Comparison of ENCODE assay signal across 8 cellular contexts in the genomic region with DNA sequence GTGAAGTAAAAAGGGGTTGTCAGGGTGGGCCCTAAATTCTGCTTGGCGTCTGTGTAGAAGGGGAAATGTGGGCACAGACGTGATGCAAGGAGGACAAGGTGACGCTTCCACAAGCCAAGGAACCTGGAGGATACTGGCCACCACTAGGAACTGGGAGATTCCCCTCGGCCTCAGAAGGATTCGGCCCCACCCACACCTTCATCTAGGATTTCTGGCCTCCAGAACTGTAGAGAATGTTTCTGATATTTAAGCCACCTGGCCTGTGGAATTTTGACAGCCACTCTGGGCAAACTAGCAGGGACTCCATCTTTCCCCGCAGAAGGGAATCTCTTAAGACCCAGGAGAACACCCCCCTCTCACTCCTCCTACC. TPM values are rescaled to one million over a fixed set of nuclear protein-coding genes. Genes with fewer than 3 reads are reported as not detected.
DNase-seq lines count a peak whose midpoint lies in the region; ATAC-seq, FAIRE-seq and TF ChIP-seq lines count a peak whose summit lies in the region.

No MANE protein-coding gene starts in this region.

- H3K4me2 ChIP-seq in HepG2 (ENCODE audit: low read depth, low read length), result peak overlapping the region; percentile 98

- in situ Hi-C loops in HepG2 (cut with HindIII; ENCODE audit: extremely low pct_ligation_motif_present, low pct_unique_long_range_greater_than_20kb), result loop anchor here (10.0 kb wide), 1 partner anchor 80 kb away; no protein-coding TSS in a partner anchor

- DNase-seq in activated CD4-positive, alpha-beta T cell treated with anti-CD3 and anti-CD28 coated beads, Interleukin-2, amount 10 ng/mL, durations not matched to agents 24 days and 14 days, result no peak
- no peak for DNase-seq in activated CD4-positive, alpha-beta T cell treated with anti-CD3 and anti-CD28 coated beads, Interleukin-2, amount 50 U/mL, for 4 hours
- DNase-seq in adrenal gland, result no peak
- DNase-seq in HepG2 (ENCODE audit: low spot score), result no peak
- DNase-seq in hypothalamus (lab: John Stamatoyannopoulos, UW), result no peak
- DNase-seq in stimulated activated CD4-positive, alpha-beta T cell treated with anti-CD3 and anti-CD28 coated beads, Interleukin-4, amount 100 ng/mL, for 1 hour, result no peak
- no peak for DNase-seq in hippocampal formation (lab: John Stamatoyannopoulos, UW)

- TF ChIP-seq EP300 in HepG2 (IDR thresholded peaks at IDR 0.05; ENCODE audit: low read depth in 2 of 2, low read length in 2 of 2) (no peak), HepG2 (CRISPR knock-in tag; IDR thresholded peaks at IDR 0.05; ENCODE audit: borderline replicate concordance) (no peak)

- no peak for ATAC-seq in HepG2

- no peak for FAIRE-seq in HepG2 (lab: Jason Lieb, UNC)

- peak overlapping the region; percentile 79 for H3K9ac ChIP-seq in HepG2 (ENCODE audit: insufficient read depth, low read depth, low read length)

- peaks cover 2% of the 10 kb centered on the region for H3K27me3 Mint-ChIP-seq in activated CD4-positive, alpha-beta T cell treated with anti-CD3 and anti-CD28 coated beads, Interleukin-2, amount 10 ng/mL, durations not matched to agents 24 days and 14 days

- H3K9me3 ChIP-seq in adrenal gland (replicated peaks in 1 of 3), result no peaks in the 10 kb centered on the region
- H3K9me3 ChIP-seq in HepG2 (ENCODE audit: low read length), result no peaks in the 10 kb centered on the region
- no peaks in the 10 kb centered on the region for H3K9me3 ChIP-seq in thymus (ENCODE audit: control insufficient read depth)

- POLR2A ChIA-PET in HepG2 (lab: Yijun Ruan, JAX), result interaction anchor here (0.6 to 2.1 kb wide), 22 partner anchors 9 to 174 kb away, joined by 3 to 12 read pairs (median 5); a partner anchor contains a TSS

- H3K4me3 ChIP-seq in adrenal gland (peak overlapping the region in 2 of 4 donors; percentile 61 to 87), HepG2 (replicated peaks in 1 of 3; ENCODE audit: insufficient read depth in 1 of 3, low read depth in 2 of 3, low read length in 3 of 3) (peak overlapping the region; percentile 83 to 92 (median 87)), thymus (ENCODE audit: low read length) (peak overlapping the region; percentile 97)

- intact Hi-C loops in activated CD4-positive, alpha-beta T cell treated with anti-CD3 and anti-CD28 coated beads, Interleukin-2, amount 10 ng/mL, durations not matched to agents 24 days and 14 days (cut with micrococcal nuclease), result loop anchor here (5.0 kb wide), 1 partner anchor 68 kb away; no protein-coding TSS in a partner anchor
- intact Hi-C loops in adrenal gland (cut with DNase I), result loop anchor here in 1 of 2 donors (5.0 to 10.0 kb wide), 3 partner anchors 37 to 80 kb away; no protein-coding TSS in a partner anchor
- intact Hi-C loops in HepG2 (cut with micrococcal nuclease; ENCODE audit: unreplicated experiment), result loop anchor here (5.0 to 10.0 kb wide), 3 partner anchors 37 to 80 kb away; a partner anchor contains a TSS

- H4K20me1 ChIP-seq in HepG2 (ENCODE audit: insufficient read depth, low read length), result peaks cover 30% of the 10 kb centered on the region

- H3K36me3 Mint-ChIP-seq in activated CD4-positive, alpha-beta T cell treated with anti-CD3 and anti-CD28 coated beads, Interleukin-2, amount 10 ng/mL, durations not matched to agents 24 days and 14 days (ENCODE audit: low read depth), result peaks cover 53% of the 10 kb centered on the region

- peaks cover 33 to 62% of the 10 kb centered on the region in 2 donors for H3K4me1 ChIP-seq in adrenal gland (replicated peaks in 1 of 2)
- H3K4me1 ChIP-seq in HepG2 (ENCODE audit: insufficient read depth, low read length), result peaks cover 60% of the 10 kb centered on the region
- H3K4me1 ChIP-seq in thymus (ENCODE audit: control insufficient read depth, insufficient read depth, low read length), result peaks cover 26% of the 10 kb centered on the region

- CTCF ChIA-PET in HepG2 (lab: Yijun Ruan, JAX; ENCODE audit: low intra/inter-chr PET ratio, low total read pairs), result interaction anchor here (1.2 to 2.4 kb wide), 2 partner anchors 39 to 78 kb away, joined by 3 to 17 read pairs; no protein-coding TSS in a partner anchor

- peak overlapping the region in 3 of 5 donors; percentile 95 to 100 (median 99) for H3K27ac ChIP-seq in adrenal gland
- peak overlapping the region; percentile 97 for H3K27ac ChIP-seq in HepG2 (ENCODE audit: extremely low read length, insufficient read depth, low read length)
- H3K27ac ChIP-seq in thymus (ENCODE audit: low read depth), result no peak overlapping the region

- H2AFZ ChIP-seq in HepG2 (ENCODE audit: low read length), result no peak overlapping the region

- peak overlapping the region; percentile 94 for H3K27ac Mint-ChIP-seq in activated CD4-positive, alpha-beta T cell treated with anti-CD3 and anti-CD28 coated beads, Interleukin-2, amount 10 ng/mL, durations not matched to agents 24 days and 14 days

- no peak for TF ChIP-seq POLR2A in adrenal gland (IDR thresholded peaks at IDR 0.05)
- no peak for TF ChIP-seq POLR2A in HepG2 (IDR thresholded peaks at IDR 0.05; ENCODE audit: insufficient read depth in 1 of 2, low read depth in 2 of 2, low read length in 2 of 2)

- H3K27me3 ChIP-seq in adrenal gland, result no peaks in the 10 kb centered on the region
- no peaks in the 10 kb centered on the region for H3K27me3 ChIP-seq in HepG2 (ENCODE audit: control insufficient read depth in 1 of 2, insufficient read depth in 2 of 2, low read length in 2 of 2)
- no peaks in the 10 kb centered on the region for H3K27me3 ChIP-seq in thymus (ENCODE audit: control insufficient read depth, insufficient read depth)

- 59 to 67% (median 61%) methylated on average over 4 to 6 of the region's 6 CpGs for WGBS in adrenal gland, 4 donors
- WGBS in HepG2 (ENCODE audit: low lambda C conversion rate), result 84% methylated on average over 6 of the region's 6 CpGs
- 86% methylated on average over 6 of the region's 6 CpGs for WGBS in thymus

- no peak for TF ChIP-seq CTCF in adrenal gland (IDR thresholded peaks at IDR 0.05)
- no peak for TF ChIP-seq CTCF in HepG2 (CRISPR knock-in tag; IDR thresholded peaks at IDR 0.05)

- peaks cover 0 to 18% of the 10 kb centered on the region in 2 donors for H3K36me3 ChIP-seq in adrenal gland (replicated peaks in 1 of 2)
- H3K36me3 ChIP-seq in HepG2 (replicated peaks in 1 of 2; ENCODE audit: control insufficient read depth in 1 of 2, insufficient read depth in 2 of 2, low read length in 2 of 2), result peaks cover 12 to 18% of the 10 kb centered on the region in 2 experiments; a peak in 4 of 5 replicates
- peaks cover 42% of the 10 kb centered on the region for H3K36me3 ChIP-seq in thymus (ENCODE audit: control insufficient read depth, insufficient read depth)

- peaks cover 40% of the 10 kb centered on the region for H3K4me1 Mint-ChIP-seq in activated CD4-positive, alpha-beta T cell treated with anti-CD3 and anti-CD28 coated beads, Interleukin-2, amount 10 ng/mL, durations not matched to agents 24 days and 14 days

- TF ChIP-seq RAD21 in HepG2 (CRISPR knock-in tag; IDR thresholded peaks at IDR 0.05), result no peak

- no peaks in the 10 kb centered on the region for H3K9me3 Mint-ChIP-seq in activated CD4-positive, alpha-beta T cell treated with anti-CD3 and anti-CD28 coated beads, Interleukin-2, amount 10 ng/mL, durations not matched to agents 24 days and 14 days

- BruUV-seq in HepG2 (replicated peaks; lab: Mats Ljungman, UMichigan), result no TSS peak

- H3K79me2 ChIP-seq in HepG2 (ENCODE audit: insufficient read depth, low read length), result peaks cover 38% of the 10 kb centered on the region

- peak overlapping the region; percentile 100 for H3K4me3 Mint-ChIP-seq in activated CD4-positive, alpha-beta T cell treated with anti-CD3 and anti-CD28 coated beads, Interleukin-2, amount 10 ng/mL, durations not matched to agents 24 days and 14 days

RNA-seq across cellular contexts. Expression of a gene that starts 1.1 kb away (rescaled TPM):
- total RNA-seq in activated CD4-positive, alpha-beta T cell treated with anti-CD3 and anti-CD28 coated beads, Interleukin-2, amount 10 ng/mL, durations not matched to agents 24 days and 14 days, result 70.5 and 71.6 TPM in 2 replicates
- total RNA-seq in adrenal gland (10 to 100 TPM; 58.1 to 85.1 (median 71.7) TPM), HepG2 (2016; rRNA removed; fragmentation: Illumina TruSeq; extraction: Trizol) (108 and 130 TPM in 2 replicates)
- polyA plus RNA-seq in adrenal gland (10 to 100 TPM; 18.1 to 82.9 (median 69.7) TPM), HepG2 (2011; rRNA removed) (70.5 and 89.7 TPM in 2 replicates), thymus (97.7 TPM)
- 129 and 146 TPM in 2 replicates for total RNA-seq in HepG2 (2016; cell fraction: cytosol; rRNA removed; fragmentation: Illumina TruSeq; extraction: Trizol; ENCODE audit: low read depth)
- 99.2 and 143 TPM in 2 replicates for total RNA-seq in HepG2 (2016; cell fraction: insoluble cytoplasmic fraction; rRNA removed; fragmentation: Illumina TruSeq; extraction: Trizol)
- total RNA-seq in HepG2 (2016; cell fraction: membrane; rRNA removed; fragmentation: Illumina TruSeq; extraction: Trizol), result 198 and 217 TPM in 2 replicates
- total RNA-seq in HepG2 (2016; cell fraction: nucleus; rRNA removed; fragmentation: Illumina TruSeq; extraction: Trizol), result 72.7 and 85.2 TPM in 2 replicates
- polyA plus RNA-seq in HepG2 (2011; cell fraction: cytosol; rRNA removed), result 94.0 and 125 TPM in 2 replicates
- 130 and 144 TPM in 2 replicates for polyA plus RNA-seq in HepG2 (2011; cell fraction: nucleus; rRNA removed)
- 41.8 and 57.9 TPM in 2 replicates for polyA plus RNA-seq in HepG2 (2012)
- 147 and 176 TPM in 2 replicates for polyA plus RNA-seq in HepG2 (2016; cell fraction: cytosol; fragmentation: Illumina TruSeq; extraction: Trizol; ENCODE audit: low read depth)
- 97.4 and 103 TPM in 2 replicates for polyA plus RNA-seq in HepG2 (2016; cell fraction: insoluble cytoplasmic fraction; fragmentation: Illumina TruSeq; extraction: Trizol; ENCODE audit: low read depth)
- polyA plus RNA-seq in HepG2 (2016; cell fraction: membrane; fragmentation: Illumina TruSeq; extraction: Trizol; ENCODE audit: low read depth), result 170 and 175 TPM in 2 replicates
- 156 and 163 TPM in 2 replicates for polyA plus RNA-seq in HepG2 (2016; cell fraction: nucleus; fragmentation: Illumina TruSeq; extraction: Trizol; ENCODE audit: insufficient read depth, low read depth)
- 33.4 and 58.0 TPM in 2 replicates for polyA minus RNA-seq in HepG2 (2011; rRNA and poly(A)+ RNA removed; ENCODE audit: low replicate concordance)
- polyA minus RNA-seq in HepG2 (2011; cell fraction: cytosol; rRNA and poly(A)+ RNA removed), result 18.1 and 22.7 TPM in 2 replicates
- polyA minus RNA-seq in HepG2 (2011; cell fraction: nucleus; rRNA and poly(A)+ RNA removed), result 23.2 and 28.0 TPM in 2 replicates

RNA-seq across cellular contexts. Expression of a gene that starts 1.6 kb away (rescaled TPM):
- 159 and 171 TPM in 2 replicates for total RNA-seq in activated CD4-positive, alpha-beta T cell treated with anti-CD3 and anti-CD28 coated beads, Interleukin-2, amount 10 ng/mL, durations not matched to agents 24 days and 14 days
- total RNA-seq in adrenal gland (10 to 100 TPM; 17.7 to 64.3 (median 28.2) TPM), HepG2 (2016; rRNA removed; fragmentation: Illumina TruSeq; extraction: Trizol) (8.8 and 10.1 TPM in 2 replicates)
- polyA plus RNA-seq in adrenal gland (100 to 1,000 TPM in 1 of 3 donors, 10 to 100 TPM in 1, 1 to 10 TPM in 1; 3.9 to 110 (median 52.7) TPM), HepG2 (2011; rRNA removed) (7.9 and 8.6 TPM in 2 replicates), thymus (51.1 TPM)
- total RNA-seq in HepG2 (2016; cell fraction: cytosol; rRNA removed; fragmentation: Illumina TruSeq; extraction: Trizol; ENCODE audit: low read depth), result 11.7 and 13.9 TPM in 2 replicates
- 8.6 and 13.2 TPM in 2 replicates for total RNA-seq in HepG2 (2016; cell fraction: insoluble cytoplasmic fraction; rRNA removed; fragmentation: Illumina TruSeq; extraction: Trizol)
- total RNA-seq in HepG2 (2016; cell fraction: membrane; rRNA removed; fragmentation: Illumina TruSeq; extraction: Trizol), result 13.1 and 15.2 TPM in 2 replicates
- total RNA-seq in HepG2 (2016; cell fraction: nucleus; rRNA removed; fragmentation: Illumina TruSeq; extraction: Trizol), result 16.1 and 17.8 TPM in 2 replicates
- 6.1 and 7.3 TPM in 2 replicates for polyA plus RNA-seq in HepG2 (2011; cell fraction: cytosol; rRNA removed)
- 34.7 and 47.7 TPM in 2 replicates for polyA plus RNA-seq in HepG2 (2011; cell fraction: nucleus; rRNA removed)
- polyA plus RNA-seq in HepG2 (2012), result 34.0 and 34.2 TPM in 2 replicates
- 12.1 and 13.8 TPM in 2 replicates for polyA plus RNA-seq in HepG2 (2016; cell fraction: cytosol; fragmentation: Illumina TruSeq; extraction: Trizol; ENCODE audit: low read depth)
- 18.7 and 31.5 TPM in 2 replicates for polyA plus RNA-seq in HepG2 (2016; cell fraction: insoluble cytoplasmic fraction; fragmentation: Illumina TruSeq; extraction: Trizol; ENCODE audit: low read depth)
- polyA plus RNA-seq in HepG2 (2016; cell fraction: membrane; fragmentation: Illumina TruSeq; extraction: Trizol; ENCODE audit: low read depth), result 17.7 and 21.0 TPM in 2 replicates
- 46.1 and 47.0 TPM in 2 replicates for polyA plus RNA-seq in HepG2 (2016; cell fraction: nucleus; fragmentation: Illumina TruSeq; extraction: Trizol; ENCODE audit: insufficient read depth, low read depth)
- 20.0 and 24.2 TPM in 2 replicates for polyA minus RNA-seq in HepG2 (2011; rRNA and poly(A)+ RNA removed; ENCODE audit: low replicate concordance)
- polyA minus RNA-seq in HepG2 (2011; cell fraction: cytosol; rRNA and poly(A)+ RNA removed), result 16.0 and 20.6 TPM in 2 replicates
- polyA minus RNA-seq in HepG2 (2011; cell fraction: nucleus; rRNA and poly(A)+ RNA removed), result 34.1 and 34.2 TPM in 2 replicates

RNA-seq across cellular contexts. Expression of a gene that starts 14.1 kb away (rescaled TPM):
- total RNA-seq in activated CD4-positive, alpha-beta T cell treated with anti-CD3 and anti-CD28 coated beads, Interleukin-2, amount 10 ng/mL, durations not matched to agents 24 days and 14 days, result 4.0 and 5.1 TPM in 2 replicates
- total RNA-seq in adrenal gland (1 to 10 TPM in 2 of 8 donors, under 1 TPM in 3, not detected in 3; 0.36 to 1.5 (median 0.42) TPM), HepG2 (2016; rRNA removed; fragmentation: Illumina TruSeq; extraction: Trizol) (0.18 TPM in 1 of 2 replicates, not detected in the other)
- polyA plus RNA-seq in adrenal gland (1 to 10 TPM in 2 of 3 donors, not detected in 1; 1.8 to 4.6 TPM), HepG2 (2011; rRNA removed) (0.03 and 0.04 TPM in 2 replicates), thymus (2.2 TPM)
- not detected in 2 replicates for total RNA-seq in HepG2 (2016; cell fraction: cytosol; rRNA removed; fragmentation: Illumina TruSeq; extraction: Trizol; ENCODE audit: low read depth)
- not detected in 2 replicates for total RNA-seq in HepG2 (2016; cell fraction: insoluble cytoplasmic fraction; rRNA removed; fragmentation: Illumina TruSeq; extraction: Trizol)
- total RNA-seq in HepG2 (2016; cell fraction: membrane; rRNA removed; fragmentation: Illumina TruSeq; extraction: Trizol), result 0.09 TPM in 1 of 2 replicates, not detected in the other
- not detected in 2 replicates for total RNA-seq in HepG2 (2016; cell fraction: nucleus; rRNA removed; fragmentation: Illumina TruSeq; extraction: Trizol)
- 0.05 TPM in 1 of 2 replicates, not detected in the other for polyA plus RNA-seq in HepG2 (2011; cell fraction: cytosol; rRNA removed)
- 1.2 and 2.0 TPM in 2 replicates for polyA plus RNA-seq in HepG2 (2011; cell fraction: nucleus; rRNA removed)
- 0.08 TPM in 1 of 2 replicates, not detected in the other for polyA plus RNA-seq in HepG2 (2012)
- 0.06 TPM in 1 of 2 replicates, not detected in the other for polyA plus RNA-seq in HepG2 (2016; cell fraction: cytosol; fragmentation: Illumina TruSeq; extraction: Trizol; ENCODE audit: low read depth)
- not detected in 2 replicates for polyA plus RNA-seq in HepG2 (2016; cell fraction: insoluble cytoplasmic fraction; fragmentation: Illumina TruSeq; extraction: Trizol; ENCODE audit: low read depth)
- polyA plus RNA-seq in HepG2 (2016; cell fraction: membrane; fragmentation: Illumina TruSeq; extraction: Trizol; ENCODE audit: low read depth), result not detected in 2 replicates
- polyA plus RNA-seq in HepG2 (2016; cell fraction: nucleus; fragmentation: Illumina TruSeq; extraction: Trizol; ENCODE audit: insufficient read depth, low read depth), result 0.51 TPM in 2 replicates
- 0.48 and 1.0 TPM in 2 replicates for polyA minus RNA-seq in HepG2 (2011; rRNA and poly(A)+ RNA removed; ENCODE audit: low replicate concordance)
- polyA minus RNA-seq in HepG2 (2011; cell fraction: cytosol; rRNA and poly(A)+ RNA removed), result not detected in 2 replicates
- 0.62 TPM in 1 of 2 replicates, not detected in the other for polyA minus RNA-seq in HepG2 (2011; cell fraction: nucleus; rRNA and poly(A)+ RNA removed)

RNA-seq across cellular contexts. Expression of a gene that starts 21.2 kb away (rescaled TPM):
- total RNA-seq in activated CD4-positive, alpha-beta T cell treated with anti-CD3 and anti-CD28 coated beads, Interleukin-2, amount 10 ng/mL, durations not matched to agents 24 days and 14 days, result 0.40 and 0.91 TPM in 2 replicates
- total RNA-seq in adrenal gland, result under 1 TPM in 2 of 8 donors, not detected in 6; 0.54 to 0.84 TPM
- 1 to 10 TPM in 1 of 3 donors, under 1 TPM in 2; 0.71 to 1.1 (median 0.82) TPM for polyA plus RNA-seq in adrenal gland
- 0.38 and 0.73 TPM in 2 replicates for total RNA-seq in HepG2 (2016; rRNA removed; fragmentation: Illumina TruSeq; extraction: Trizol)
- 1.1 TPM in 2 replicates for total RNA-seq in HepG2 (2016; cell fraction: cytosol; rRNA removed; fragmentation: Illumina TruSeq; extraction: Trizol; ENCODE audit: low read depth)
- total RNA-seq in HepG2 (2016; cell fraction: insoluble cytoplasmic fraction; rRNA removed; fragmentation: Illumina TruSeq; extraction: Trizol), result 0.54 and 0.56 TPM in 2 replicates
- 0.96 and 1.2 TPM in 2 replicates for total RNA-seq in HepG2 (2016; cell fraction: membrane; rRNA removed; fragmentation: Illumina TruSeq; extraction: Trizol)
- total RNA-seq in HepG2 (2016; cell fraction: nucleus; rRNA removed; fragmentation: Illumina TruSeq; extraction: Trizol), result 0.40 and 0.69 TPM in 2 replicates
- polyA plus RNA-seq in HepG2 (2011; rRNA removed), result 0.16 and 0.39 TPM in 2 replicates
- polyA plus RNA-seq in HepG2 (2011; cell fraction: cytosol; rRNA removed), result 0.27 and 0.36 TPM in 2 replicates
- polyA plus RNA-seq in HepG2 (2011; cell fraction: nucleus; rRNA removed), result 0.29 TPM in 1 of 2 replicates, not detected in the other
- polyA plus RNA-seq in HepG2 (2012), result 0.41 and 0.44 TPM in 2 replicates
- 0.88 and 1.2 TPM in 2 replicates for polyA plus RNA-seq in HepG2 (2016; cell fraction: cytosol; fragmentation: Illumina TruSeq; extraction: Trizol; ENCODE audit: low read depth)
- polyA plus RNA-seq in HepG2 (2016; cell fraction: insoluble cytoplasmic fraction; fragmentation: Illumina TruSeq; extraction: Trizol; ENCODE audit: low read depth), result 0.73 and 0.80 TPM in 2 replicates
- polyA plus RNA-seq in HepG2 (2016; cell fraction: membrane; fragmentation: Illumina TruSeq; extraction: Trizol; ENCODE audit: low read depth), result 0.84 and 1.0 TPM in 2 replicates
- polyA plus RNA-seq in HepG2 (2016; cell fraction: nucleus; fragmentation: Illumina TruSeq; extraction: Trizol; ENCODE audit: insufficient read depth, low read depth), result 0.57 and 0.95 TPM in 2 replicates
- polyA minus RNA-seq in HepG2 (2011; rRNA and poly(A)+ RNA removed; ENCODE audit: low replicate concordance), result not detected in 2 replicates
- not detected in 2 replicates for polyA minus RNA-seq in HepG2 (2011; cell fraction: cytosol; rRNA and poly(A)+ RNA removed)
- not detected in 2 replicates for polyA minus RNA-seq in HepG2 (2011; cell fraction: nucleus; rRNA and poly(A)+ RNA removed)
- polyA plus RNA-seq in thymus, result 1.3 TPM

RNA-seq across cellular contexts. Expression of a gene that starts 47.0 kb away (rescaled TPM):
- 0.09 TPM in 1 of 2 replicates, not detected in the other for total RNA-seq in activated CD4-positive, alpha-beta T cell treated with anti-CD3 and anti-CD28 coated beads, Interleukin-2, amount 10 ng/mL, durations not matched to agents 24 days and 14 days
- total RNA-seq in adrenal gland, result 1 to 10 TPM in 6 of 8 donors, under 1 TPM in 2; 0.43 to 3.2 (median 1.5) TPM
- under 1 TPM; 0.05 to 0.56 (median 0.27) TPM for polyA plus RNA-seq in adrenal gland
- total RNA-seq in HepG2 (2016; rRNA removed; fragmentation: Illumina TruSeq; extraction: Trizol), result not detected in 2 replicates
- total RNA-seq in HepG2 (2016; cell fraction: cytosol; rRNA removed; fragmentation: Illumina TruSeq; extraction: Trizol; ENCODE audit: low read depth), result not detected in 2 replicates
- not detected in 2 replicates for total RNA-seq in HepG2 (2016; cell fraction: insoluble cytoplasmic fraction; rRNA removed; fragmentation: Illumina TruSeq; extraction: Trizol)
- not detected in 2 replicates for total RNA-seq in HepG2 (2016; cell fraction: membrane; rRNA removed; fragmentation: Illumina TruSeq; extraction: Trizol)
- not detected in 2 replicates for total RNA-seq in HepG2 (2016; cell fraction: nucleus; rRNA removed; fragmentation: Illumina TruSeq; extraction: Trizol)
- not detected in 2 replicates for polyA plus RNA-seq in HepG2 (2011; rRNA removed)
- not detected in 2 replicates for polyA plus RNA-seq in HepG2 (2011; cell fraction: cytosol; rRNA removed)
- polyA plus RNA-seq in HepG2 (2011; cell fraction: nucleus; rRNA removed), result not detected in 2 replicates
- not detected in 2 replicates for polyA plus RNA-seq in HepG2 (2012)
- polyA plus RNA-seq in HepG2 (2016; cell fraction: cytosol; fragmentation: Illumina TruSeq; extraction: Trizol; ENCODE audit: low read depth), result not detected in 2 replicates
- not detected in 2 replicates for polyA plus RNA-seq in HepG2 (2016; cell fraction: insoluble cytoplasmic fraction; fragmentation: Illumina TruSeq; extraction: Trizol; ENCODE audit: low read depth)
- polyA plus RNA-seq in HepG2 (2016; cell fraction: membrane; fragmentation: Illumina TruSeq; extraction: Trizol; ENCODE audit: low read depth), result not detected in 2 replicates
- not detected in 2 replicates for polyA plus RNA-seq in HepG2 (2016; cell fraction: nucleus; fragmentation: Illumina TruSeq; extraction: Trizol; ENCODE audit: insufficient read depth, low read depth)
- not detected in 2 replicates for polyA minus RNA-seq in HepG2 (2011; rRNA and poly(A)+ RNA removed; ENCODE audit: low replicate concordance)
- not detected in 2 replicates for polyA minus RNA-seq in HepG2 (2011; cell fraction: cytosol; rRNA and poly(A)+ RNA removed)
- polyA minus RNA-seq in HepG2 (2011; cell fraction: nucleus; rRNA and poly(A)+ RNA removed), result not detected in 2 replicates
- polyA plus RNA-seq in thymus, result 0.34 TPM
